ENCODE assay signal across 23 cellular contexts in genomic region chr7:684416-684815, GRCh38. TPM values are rescaled to one million over a fixed set of nuclear protein-coding genes. Genes with fewer than 3 reads are reported as not detected.
DNase-seq lines count a peak whose midpoint lies in the region; ATAC-seq, FAIRE-seq and TF ChIP-seq lines count a peak whose summit lies in the region.
"Had no signal": no experiment of that assay in that cellular context is flagged by ENCODE, and none has a peak within 500 bp of the region (broad histone marks: within the 10 kb centered on the region; RNA-seq: fewer than 3 reads in every experiment).

No MANE protein-coding gene starts in this region.

- DNase-seq in RWPE2 (ENCODE audit: low spot score), result peak; percentile 27
- peak; percentile 20 for DNase-seq in endodermal cell
- DNase-seq in mucosa of descending colon, result peak in 2 of 3 donors; percentile 3 to 7
- DNase-seq in spleen, result peak; percentile 55
- no peak for DNase-seq in GM12891 (ENCODE audit: insufficient read length, low spot score)
- no peak for DNase-seq in esophagus squamous epithelium (lab: John Stamatoyannopoulos, UW)
- no peak for DNase-seq in effector CD4-positive, alpha-beta T cell
- DNase-seq: ACHN; BE2C; C1 segment of cervical spinal cord; CD4-positive, CD25-positive, alpha-beta regulatory T cell; COR-L47; DMS 273 treated with DMSO at 0.1 percent for 48 hours; DMS53; DND-41; EL; GM23248 had no signal

- WGBS in endodermal cell (ENCODE audit: insufficient coverage in 1 of 2, insufficient read length in 1 of 2), 2 experiments, result 87 to 94% methylated on average over 5 to 9 of the region's 9 CpGs
- 91 to 99% (median 96%) methylated on average over 9 of the region's 9 CpGs for WGBS in spleen, 5 donors
- 90 to 94% methylated on average over 9 of the region's 9 CpGs for WGBS in esophagus squamous epithelium, 2 donors

- no peak overlapping the region for H3K9ac ChIP-seq in endodermal cell (ENCODE audit: extremely low read depth, low read length, poor library complexity, severe bottlenecking)
- H3K9ac ChIP-seq: GM23248 had no signal

- H3K4me3 ChIP-seq in RWPE2 (ENCODE audit: severe bottlenecking), result no peak overlapping the region
- no peak overlapping the region for H3K4me3 ChIP-seq in endodermal cell (ENCODE audit: low read length)
- no peak overlapping the region for H3K4me3 ChIP-seq in mucosa of descending colon
- H3K4me3 ChIP-seq in spleen, result no peak overlapping the region
- no peak overlapping the region for H3K4me3 ChIP-seq in esophagus squamous epithelium
- H3K4me3 ChIP-seq: GM12878, GM23248, HAP-1 had no signal

- no peak for FAIRE-seq in GM12891 (lab: Jason Lieb, UNC)
- FAIRE-seq: A204.1, GM12878 had no signal

- no peak overlapping the region for H3K27ac Mint-ChIP-seq in endodermal cell
- H3K27ac Mint-ChIP-seq: CD4-positive, CD25-positive, alpha-beta regulatory T cell had no signal

- H3K27ac ChIP-seq in RWPE2 (ENCODE audit: poor library complexity, severe bottlenecking) (no peak overlapping the region), endodermal cell (ENCODE audit: low read depth, low read length) (no peak overlapping the region), spleen (no peak overlapping the region), esophagus squamous epithelium (no peak overlapping the region)
- H3K27ac ChIP-seq: GM23248, HL-60 had no signal

- H3K36me3 Mint-ChIP-seq in endodermal cell (ENCODE audit: low read depth), result peaks cover 72% of the 10 kb centered on the region

- H3K9me3 ChIP-seq in RWPE2 (ENCODE audit: severe bottlenecking) (peaks cover 11% of the 10 kb centered on the region), endodermal cell (ENCODE audit: control insufficient read depth, low read length) (peaks cover 43% of the 10 kb centered on the region), mucosa of descending colon (peaks cover 23% of the 10 kb centered on the region), spleen (peaks cover 3 to 70% (median 47%) of the 10 kb centered on the region in 8 donors), esophagus squamous epithelium (peaks cover 0 to 40% (median 28%) of the 10 kb centered on the region in 3 donors)

- intact Hi-C loops in mucosa of descending colon (cut with DNase I, micrococcal nuclease) (no loop called here), spleen (cut with DNase I; ENCODE audit: low total_unique reads) (no loop called here), esophagus squamous epithelium (cut with DNase I) (no loop called here)

- peaks cover 50% of the 10 kb centered on the region for H3K9me3 Mint-ChIP-seq in endodermal cell

- no peak for TF ChIP-seq POLR2A in spleen (IDR thresholded peaks at IDR 0.05)
- TF ChIP-seq POLR2A in GM12891 (IDR thresholded peaks at IDR 0.05; ENCODE audit: low read depth, low read length), result no peak
- no peak for TF ChIP-seq POLR2A in esophagus squamous epithelium (IDR thresholded peaks at IDR 0.05)

- TF ChIP-seq CTCF in RWPE2 (IDR thresholded peaks at IDR 0.05; ENCODE audit: poor library complexity, severe bottlenecking) (no peak), endodermal cell (conservative IDR thresholded peaks at IDR 0.05) (no peak), mucosa of descending colon (IDR thresholded peaks at IDR 0.05) (no peak), spleen (IDR thresholded peaks at IDR 0.05 in 8 of 11, conservative IDR thresholded peaks at IDR 0.05 in 3 of 11) (no peak), esophagus squamous epithelium (IDR thresholded peaks at IDR 0.05) (no peak)

- ATAC-seq in RWPE2 (ENCODE audit: low read depth), result no peak
- ATAC-seq in mucosa of descending colon, result no peak
- no peak for ATAC-seq in HG02938 (IDR thresholded peaks at IDR 0.05; ENCODE audit: unreplicated experiment)
- ATAC-seq: GM12878 had no signal

- no peaks in the 10 kb centered on the region for H3K27me3 Mint-ChIP-seq in endodermal cell (ENCODE audit: insufficient read depth)
- H3K27me3 Mint-ChIP-seq: CD4-positive, CD25-positive, alpha-beta regulatory T cell had no signal

- H3K4me3 Mint-ChIP-seq in endodermal cell, result no peak overlapping the region
- H3K4me3 Mint-ChIP-seq: CD4-positive, CD25-positive, alpha-beta regulatory T cell; CD8-positive, alpha-beta memory T cell had no signal

- H3K36me3 ChIP-seq in RWPE2 (ENCODE audit: low read depth), result peaks cover 5% of the 10 kb centered on the region
- H3K36me3 ChIP-seq in endodermal cell (ENCODE audit: control insufficient read depth, insufficient read depth, low read length), result peaks cover 16% of the 10 kb centered on the region
- H3K36me3 ChIP-seq in mucosa of descending colon (ENCODE audit: low read depth), result no peaks in the 10 kb centered on the region
- peaks cover 0 to 38% (median 6%) of the 10 kb centered on the region in 6 donors for H3K36me3 ChIP-seq in spleen
- H3K36me3 ChIP-seq in esophagus squamous epithelium, result peaks cover 0 to 36% (median 0%) of the 10 kb centered on the region in 3 donors
- H3K36me3 ChIP-seq: BE2C had no signal

- H3K4me1 ChIP-seq in RWPE2 (ENCODE audit: insufficient read depth, poor library complexity, severe bottlenecking) (no peaks in the 10 kb centered on the region), endodermal cell (ENCODE audit: control insufficient read depth, insufficient read depth, low read length) (no peaks in the 10 kb centered on the region), mucosa of descending colon (ENCODE audit: low read depth) (no peaks in the 10 kb centered on the region), spleen (no peaks in the 10 kb centered on the region), esophagus squamous epithelium (no peaks in the 10 kb centered on the region)
- H3K4me1 ChIP-seq: BE2C, HAP-1 had no signal

- no peaks in the 10 kb centered on the region for H3K4me1 Mint-ChIP-seq in endodermal cell
- H3K4me1 Mint-ChIP-seq: CD4-positive, CD25-positive, alpha-beta regulatory T cell; CD8-positive, alpha-beta memory T cell had no signal

- H3K27me3 ChIP-seq in RWPE2 (ENCODE audit: insufficient read depth, poor library complexity, severe bottlenecking), result no peaks in the 10 kb centered on the region
- H3K27me3 ChIP-seq in endodermal cell (ENCODE audit: control insufficient read depth, insufficient read depth, low read length, poor library complexity, severe bottlenecking), result no peaks in the 10 kb centered on the region
- H3K27me3 ChIP-seq in spleen (replicated peaks in 1 of 7), result no peaks in the 10 kb centered on the region
- H3K27me3 ChIP-seq in esophagus squamous epithelium, result no peaks in the 10 kb centered on the region
- H3K27me3 ChIP-seq: BE2C had no signal

TF ChIP-seq in GM12891, 5 proteins besides CTCF, POLR2A, EP300 and RAD21:
- no peak for TF ChIP-seq POU2F2 (IDR thresholded peaks at IDR 0.05; ENCODE audit: low read depth, low read length)

RNA-seq across cellular contexts. Expression of gene DNAAF5, which starts 42.1 kb away (rescaled TPM):
- total RNA-seq in endodermal cell (10 to 100 TPM; 54.2 to 54.3 TPM), mucosa of descending colon (10 to 100 TPM; 29.4 to 43.0 (median 30.9) TPM), spleen (10 to 100 TPM; 13.7 to 22.4 (median 21.2) TPM), esophagus squamous epithelium (10 to 100 TPM; 23.7 to 30.1 (median 28.2) TPM)
- polyA plus RNA-seq in endodermal cell (2013, experiment 1 of 2), result 28.7 TPM
- 27.9 TPM for polyA plus RNA-seq in endodermal cell (2013, experiment 2 of 2)
- 1 to 10 TPM; 7.5 to 8.4 (median 7.7) TPM for polyA plus RNA-seq in spleen
- 13.6 TPM for polyA plus RNA-seq in GM12891 (2012; ENCODE audit: low read depth, missing spikeins)

RNA-seq across cellular contexts. Expression of gene PRKAR1B, which starts 42.7 kb away (rescaled TPM):
- total RNA-seq in endodermal cell, result 10 to 100 TPM; 33.5 to 43.2 TPM
- 12.8 TPM for polyA plus RNA-seq in endodermal cell (2013, experiment 1 of 2)
- 12.0 TPM for polyA plus RNA-seq in endodermal cell (2013, experiment 2 of 2)
- 10 to 100 TPM; 10.1 to 24.5 (median 24.4) TPM for total RNA-seq in mucosa of descending colon
- total RNA-seq in spleen, result 10 to 100 TPM; 20.8 to 39.5 (median 23.8) TPM
- 10 to 100 TPM in 2 of 3 donors, 1 to 10 TPM in 1; 9.9 to 30.2 (median 13.9) TPM for polyA plus RNA-seq in spleen
- 15.4 TPM for polyA plus RNA-seq in GM12891 (2012; ENCODE audit: low read depth, missing spikeins)
- 10 to 100 TPM; 10.2 to 13.1 (median 12.5) TPM for total RNA-seq in esophagus squamous epithelium

Comparison
In these comparisons a context has a peak if more than half of its experiments do, and no peak if none do; other contexts are left out.
1. DNase-seq: peak in RWPE2 (single experiment), endodermal cell (single experiment), mucosa of descending colon (2 of 3) and spleen (single experiment); none in GM12891 (single experiment), esophagus squamous epithelium (single experiment) and effector CD4-positive, alpha-beta T cell (single experiment).